Comparison of ENCODE assay signal across 32 cellular contexts in genomic region chr4:36328130-36328529, GRCh38. TPM values are rescaled to one million over a fixed set of nuclear protein-coding genes. Genes with fewer than 3 reads are reported as not detected.
A peak's percentile ranks its signal among the peaks of the same experiment; 100 is the strongest.
DNase-seq lines count a peak whose midpoint lies in the region; ATAC-seq and TF ChIP-seq lines count a peak whose summit lies in the region.
"Had no signal": no experiment of that assay in that cellular context is flagged by ENCODE, and none has a peak within 500 bp of the region (broad histone marks: within the 10 kb centered on the region; RNA-seq: fewer than 3 reads in every experiment).

No MANE protein-coding gene starts in this region.

- POLR2A ChIA-PET in activated CD8-positive, alpha-beta T cell treated with anti-CD3 and anti-CD28 coated beads for 36 hours (lab: Charles Lee) = no interaction called here

- H3K36me3 ChIP-seq in OCI-LY1 (ENCODE audit: insufficient read depth, low read length) = no peaks in the 10 kb centered on the region
- H3K36me3 ChIP-seq: gastroesophageal sphincter, neural progenitor cell, sigmoid colon had no signal

- no peaks in the 10 kb centered on the region for H3F3A ChIP-seq in OCI-LY1 (ENCODE audit: insufficient read depth, low read length)

- BruUV-seq in Calu3 (replicated peaks; lab: Mats Ljungman, UMichigan) = no TSS peak

- H3K27me3 ChIP-seq in OCI-LY1 (ENCODE audit: insufficient read depth, low read length) = no peaks in the 10 kb centered on the region
- H3K27me3 ChIP-seq: gastroesophageal sphincter, hepatocyte, neural progenitor cell, sigmoid colon had no signal

- H3K4me3 Mint-ChIP-seq in CD14-positive monocyte (no peak overlapping the region), naive B cell (no peak overlapping the region), Calu3 (ENCODE audit: low read depth, unreplicated experiment) (no peak overlapping the region)
- H3K4me3 Mint-ChIP-seq in activated CD8-positive, alpha-beta T cell treated with anti-CD3 and anti-CD28 coated beads for 36 hours = no peak overlapping the region
- H3K4me3 Mint-ChIP-seq: neural progenitor cell, T-cell had no signal

- H3K9me3 ChIP-seq in OCI-LY1 (ENCODE audit: low read length) = no peaks in the 10 kb centered on the region
- H3K9me3 ChIP-seq: gastroesophageal sphincter, sigmoid colon had no signal

- ATAC-seq in naive B cell (ENCODE audit: low read depth in 2 of 2) = no peak
- no peak for ATAC-seq in activated CD8-positive, alpha-beta T cell treated with anti-CD3 and anti-CD28 coated beads for 36 hours
- no peak for ATAC-seq in HG03108 (IDR thresholded peaks at IDR 0.05; ENCODE audit: unreplicated experiment)
- ATAC-seq: gastroesophageal sphincter, GM12878, left cardiac atrium, Panc1, T-cell had no signal

- no peaks in the 10 kb centered on the region for H3K79me2 ChIP-seq in OCI-LY1 (ENCODE audit: insufficient read depth, low read length)
- H3K79me2 ChIP-seq: hepatocyte had no signal

- H3K4me3 ChIP-seq in OCI-LY1 (ENCODE audit: low read depth, low read length, poor library complexity, severe bottlenecking) = no peak overlapping the region
- H3K4me3 ChIP-seq: gastroesophageal sphincter, GM12878, hepatocyte, neural progenitor cell, sigmoid colon had no signal

- peaks cover 59% of the 10 kb centered on the region for H3K4me1 Mint-ChIP-seq in CD14-positive monocyte
- peaks cover 34 to 43% (median 36%) of the 10 kb centered on the region in 3 donors for H3K4me1 Mint-ChIP-seq in naive B cell
- peaks cover 44% of the 10 kb centered on the region for H3K4me1 Mint-ChIP-seq in activated CD8-positive, alpha-beta T cell treated with anti-CD3 and anti-CD28 coated beads for 36 hours (ENCODE audit: low read depth)
- H3K4me1 Mint-ChIP-seq in Calu3 (ENCODE audit: low read depth, unreplicated experiment) = peaks cover 11% of the 10 kb centered on the region

- H3K9me2 ChIP-seq in OCI-LY1 (ENCODE audit: low read depth, low read length) = no peaks in the 10 kb centered on the region

- no peak for DNase-seq in CD14-positive monocyte (ENCODE audit: low spot score)
- DNase-seq in Kasumi-1 (lab: John Stamatoyannopoulos, UW) = peak; percentile 67 to 70
- DNase-seq in naive B cell = no peak
- no peak for DNase-seq in activated CD8-positive, alpha-beta T cell treated with anti-CD3 and anti-CD28 coated beads for 36 hours
- DNase-seq in Calu3 = no peak
- DNase-seq in NCI-H1417 treated with DMSO at 0.1 percent for 48 hours (lab: John Stamatoyannopoulos, UW) = no peak
- DNase-seq: activated CD4-positive, alpha-beta T cell treated with anti-CD3 and anti-CD28 coated beads for 1 hour; activated effector memory CD4-positive, alpha-beta T cell treated with anti-CD3 and anti-CD28 coated beads, Interleukin-2, amount 50 U/mL, for 16 hours; activated T-cell treated with anti-CD3 and anti-CD28 coated beads for 4 hours; GOT3; left cardiac atrium; mammary epithelial cell; NCI-H146; NCI-H510A; SHP77 treated with DMSO at 0.1 percent for 48 hours; sigmoid colon; stimulated activated CD4-positive, alpha-beta T cell treated with anti-CD3 and anti-CD28 coated beads, Interleukin-4, amount 100 ng/mL, for 4 hours; stimulated activated naive CD4-positive, alpha-beta T cell treated with Interleukin-2 at 50 U/mL for 16 hours; T-cell had no signal

- TF ChIP-seq CTCF in CD14-positive monocyte (IDR thresholded peaks at IDR 0.05) (no peak), OCI-LY1 (IDR thresholded peaks at IDR 0.05; ENCODE audit: low read length) (no peak), Calu3 (IDR thresholded peaks at IDR 0.05; ENCODE audit: unreplicated experiment) (no peak)
- no peak for TF ChIP-seq CTCF in activated CD8-positive, alpha-beta T cell treated with anti-CD3 and anti-CD28 coated beads for 36 hours (IDR thresholded peaks at IDR 0.05)

- peaks cover 72% of the 10 kb centered on the region for H3K4me1 ChIP-seq in OCI-LY1 (ENCODE audit: insufficient read depth, low read length, severe bottlenecking)
- H3K4me1 ChIP-seq: gastroesophageal sphincter, neural progenitor cell, sigmoid colon had no signal

- H3K27me3 Mint-ChIP-seq in CD14-positive monocyte (ENCODE audit: low read depth in 3 of 3) (peaks cover 0 to 2% (median 1%) of the 10 kb centered on the region in 3 donors), naive B cell (no peaks in the 10 kb centered on the region), Calu3 (ENCODE audit: unreplicated experiment) (no peaks in the 10 kb centered on the region)
- H3K27me3 Mint-ChIP-seq in activated CD8-positive, alpha-beta T cell treated with anti-CD3 and anti-CD28 coated beads for 36 hours = no peaks in the 10 kb centered on the region
- H3K27me3 Mint-ChIP-seq: progenitor cell of endocrine pancreas, T-cell had no signal

- no peaks in the 10 kb centered on the region for H4K20me1 ChIP-seq in OCI-LY1 (ENCODE audit: insufficient read depth, low read length)

- H2AFZ ChIP-seq in OCI-LY1 (ENCODE audit: low read length) = no peak overlapping the region
- H2AFZ ChIP-seq: hepatocyte, neural progenitor cell had no signal

- no peak overlapping the region for H3K4me2 ChIP-seq in OCI-LY1 (ENCODE audit: low read length)
- H3K4me2 ChIP-seq: hepatocyte, neural progenitor cell had no signal

- H3K27ac ChIP-seq in OCI-LY1 (ENCODE audit: low read depth, low read length, poor library complexity, severe bottlenecking) = peak overlapping the region; percentile 6
- H3K27ac ChIP-seq: C4-2B, gastroesophageal sphincter, hepatocyte, neural progenitor cell, sigmoid colon had no signal

- H3K27ac Mint-ChIP-seq in CD14-positive monocyte = peak overlapping the region; percentile 45 to 87 (median 80)
- H3K27ac Mint-ChIP-seq in naive B cell = peak overlapping the region in 4 of 6 donors; percentile 20 to 86 (median 66)
- no peak overlapping the region for H3K27ac Mint-ChIP-seq in activated CD8-positive, alpha-beta T cell treated with anti-CD3 and anti-CD28 coated beads for 36 hours
- no peak overlapping the region for H3K27ac Mint-ChIP-seq in Calu3 (ENCODE audit: unreplicated experiment)
- H3K27ac Mint-ChIP-seq: neural progenitor cell, progenitor cell of endocrine pancreas, T-cell had no signal

- CTCF ChIA-PET in activated CD8-positive, alpha-beta T cell treated with anti-CD3 and anti-CD28 coated beads for 36 hours (lab: Charles Lee) = interaction anchor here (1.6 kb wide), 1 partner anchor 72 kb away, joined by 3 read pairs; no protein-coding TSS in a partner anchor
- CTCF ChIA-PET in Calu3 (lab: Charles Lee) = no interaction called here

- no peaks in the 10 kb centered on the region for H3K36me3 Mint-ChIP-seq in CD14-positive monocyte
- H3K36me3 Mint-ChIP-seq in naive B cell = no peaks in the 10 kb centered on the region
- no peaks in the 10 kb centered on the region for H3K36me3 Mint-ChIP-seq in activated CD8-positive, alpha-beta T cell treated with anti-CD3 and anti-CD28 coated beads for 36 hours (ENCODE audit: low read depth)
- no peaks in the 10 kb centered on the region for H3K36me3 Mint-ChIP-seq in Calu3 (ENCODE audit: insufficient read depth, unreplicated experiment)
- H3K36me3 Mint-ChIP-seq: neural progenitor cell, T-cell had no signal

- intact Hi-C loops in CD14-positive monocyte (cut with micrococcal nuclease) = loop anchor here in 1 of 2 donors (10.0 kb wide), 1 partner anchor 83 kb away; the partner anchor contains the start of gene ARAP2
- intact Hi-C loops in activated CD8-positive, alpha-beta T cell treated with anti-CD3 and anti-CD28 coated beads for 36 hours (cut with micrococcal nuclease) = no loop called here
- intact Hi-C loops in Calu3 (cut with micrococcal nuclease; ENCODE audit: unreplicated experiment) = no loop called here

- H3K9ac ChIP-seq in OCI-LY1 (ENCODE audit: low read length) = no peak overlapping the region
- H3K9ac ChIP-seq: neural progenitor cell had no signal

- no peaks in the 10 kb centered on the region for H3K9me3 Mint-ChIP-seq in CD14-positive monocyte
- H3K9me3 Mint-ChIP-seq in naive B cell = no peaks in the 10 kb centered on the region
- H3K9me3 Mint-ChIP-seq in activated CD8-positive, alpha-beta T cell treated with anti-CD3 and anti-CD28 coated beads for 36 hours = no peaks in the 10 kb centered on the region
- H3K9me3 Mint-ChIP-seq in Calu3 (ENCODE audit: low read depth, unreplicated experiment) = no peaks in the 10 kb centered on the region
- H3K9me3 Mint-ChIP-seq: neural progenitor cell, T-cell had no signal

RNA-seq across cellular contexts. Expression of gene DTHD1, which starts 46.7 kb away (rescaled TPM):
- polyA plus RNA-seq in CD14-positive monocyte (not detected), naive B cell (ENCODE audit: low read depth in 6 of 6) (not detected)
- 1 to 10 TPM; 1.2 to 1.3 TPM for total RNA-seq in activated CD8-positive, alpha-beta T cell treated with anti-CD3 and anti-CD28 coated beads for 36 hours
- not detected in 2 replicates for total RNA-seq in Calu3 (2022)
- total RNA-seq: Daoy, endothelial cell of umbilical vein, fibroblast of lung, hepatocyte, mammary epithelial cell had no signal
- polyA plus RNA-seq: AG04450, endothelial cell of umbilical vein, fibroblast of lung, hepatocyte, mammary epithelial cell had no signal

Comparison
In these comparisons a context has a peak if more than half of its experiments do, and no peak if none do; other contexts are left out.
1. DNase-seq: peak in Kasumi-1 (2 of 2); none in CD14-positive monocyte (single experiment), naive B cell (single experiment), activated CD8-positive, alpha-beta T cell treated with anti-CD3 and anti-CD28 coated beads for 36 hours (single experiment), Calu3 (single experiment) and NCI-H1417 treated with DMSO at 0.1 percent for 48 hours (single experiment).
2. H3K27ac Mint-ChIP-seq: peak in CD14-positive monocyte (7 of 7) and naive B cell (4 of 6); none in activated CD8-positive, alpha-beta T cell treated with anti-CD3 and anti-CD28 coated beads for 36 hours (single experiment) and Calu3 (single experiment).